16 cellular contexts compared by ENCODE assay signal in genomic region chr18:8431036-8431435, GRCh38.
DNase-seq lines count a peak whose midpoint lies in the region; ATAC-seq and TF ChIP-seq lines count a peak whose summit lies in the region.
"Had no signal": no experiment of that assay in that cellular context is flagged by ENCODE, and none has a peak within 500 bp of the region (broad histone marks: within the 10 kb centered on the region; RNA-seq: fewer than 3 reads in every experiment).

No MANE protein-coding gene starts in this region.

- H3K23ac ChIP-seq in trophoblast cell (ENCODE audit: low read length) = no peak overlapping the region

- H4K8ac ChIP-seq in trophoblast cell (ENCODE audit: low read depth, low read length) = no peak overlapping the region

- TF ChIP-seq CTCF in right atrium auricular region (IDR thresholded peaks at IDR 0.05) = no peak
- TF ChIP-seq CTCF in heart left ventricle (IDR thresholded peaks at IDR 0.05) = no peak

- H3K14ac ChIP-seq in trophoblast cell (ENCODE audit: low read length) = no peak overlapping the region

- no peaks in the 10 kb centered on the region for H3K79me2 ChIP-seq in trophoblast cell (ENCODE audit: control insufficient read depth, insufficient read depth, low read length, poor library complexity)

- intact Hi-C loops in heart left ventricle (cut with DNase I) = no loop called here

- DNase-seq in right atrium auricular region (ENCODE audit: low spot score) = peak; percentile 16
- no peak for DNase-seq in heart left ventricle
- peak; percentile 5 for DNase-seq in left lobe of liver (ENCODE audit: low spot score)
- DNase-seq in NCI-H2029 (lab: John Stamatoyannopoulos, UW) = no peak
- no peak for DNase-seq in trophoblast cell
- DNase-seq in NCI-H82 (lab: John Stamatoyannopoulos, UW) = no peak
- DNase-seq: 8988T; C1 segment of cervical spinal cord; Caco-2; CD4-positive, alpha-beta memory T cell; DMS153; DND-41; H9 had no signal

- TF ChIP-seq EP300 in Ishikawa (IDR thresholded peaks at IDR 0.05; ENCODE audit: borderline replicate concordance) = no peak

- H3K4ac ChIP-seq in trophoblast cell (ENCODE audit: low read depth, low read length) = no peak overlapping the region

- H3K4me1 ChIP-seq in right atrium auricular region = no peaks in the 10 kb centered on the region
- H3K4me1 ChIP-seq in heart left ventricle = no peaks in the 10 kb centered on the region
- H3K4me1 ChIP-seq in trophoblast cell (ENCODE audit: control insufficient read depth in 1 of 2, insufficient read depth in 2 of 2, low read length in 2 of 2) = no peaks in the 10 kb centered on the region
- H3K4me1 ChIP-seq: Caco-2 had no signal

- H2AK5ac ChIP-seq in trophoblast cell (ENCODE audit: low read length) = no peak overlapping the region

- H3K27ac ChIP-seq in right atrium auricular region (no peak overlapping the region), heart left ventricle (no peak overlapping the region), trophoblast cell (ENCODE audit: low read depth, low read length) (no peak overlapping the region)

- H3K27me3 ChIP-seq in right atrium auricular region (no peaks in the 10 kb centered on the region), heart left ventricle (no peaks in the 10 kb centered on the region), trophoblast cell (ENCODE audit: insufficient read depth, low read length) (no peaks in the 10 kb centered on the region)

- no peak for ATAC-seq in heart left ventricle
- no peak for ATAC-seq in left lobe of liver
- ATAC-seq: GM23338, HCT116 had no signal

- H3K9me3 ChIP-seq in right atrium auricular region (no peaks in the 10 kb centered on the region), heart left ventricle (no peaks in the 10 kb centered on the region), trophoblast cell (ENCODE audit: insufficient read depth, low read depth, low read length) (peaks cover 1% of the 10 kb centered on the region)
- H3K9me3 ChIP-seq: Caco-2 had no signal

- H4K91ac ChIP-seq in trophoblast cell (ENCODE audit: low read depth, low read length) = no peak overlapping the region

- 78 to 94% (median 84%) methylated on average over 4 of the region's 4 CpGs for WGBS in heart left ventricle, 4 donors
- WGBS in trophoblast cell (ENCODE audit: extremely low coverage, insufficient coverage, insufficient read length) = no CpG with 5 or more reads among the region's 4 CpGs

- H3K18ac ChIP-seq in trophoblast cell (ENCODE audit: low read length) = no peak overlapping the region

- no peak overlapping the region for H2BK120ac ChIP-seq in trophoblast cell (ENCODE audit: insufficient read depth, low read length, poor library complexity)

- no peak overlapping the region for H4K12ac ChIP-seq in trophoblast cell (ENCODE audit: low read depth, low read length)

- TF ChIP-seq RAD21 in Ishikawa (IDR thresholded peaks at IDR 0.05; ENCODE audit: low read depth) = no peak

- no peaks in the 10 kb centered on the region for H3K79me1 ChIP-seq in trophoblast cell (ENCODE audit: low read length)

- no peak for TF ChIP-seq POLR2A in heart left ventricle (IDR thresholded peaks at IDR 0.05)

- H2AFZ ChIP-seq in trophoblast cell (ENCODE audit: insufficient read depth, low read length, poor library complexity) = no peak overlapping the region
- H2AFZ ChIP-seq: GM23338 had no signal

- no peak overlapping the region for H3K9ac ChIP-seq in trophoblast cell (ENCODE audit: low read length)

- no peak overlapping the region for H3K4me3 ChIP-seq in right atrium auricular region
- H3K4me3 ChIP-seq in heart left ventricle = no peak overlapping the region
- no peak overlapping the region for H3K4me3 ChIP-seq in trophoblast cell (ENCODE audit: low read depth, low read length)
- H3K4me3 ChIP-seq: GM23338 had no signal

- H3K36me3 ChIP-seq in right atrium auricular region = no peaks in the 10 kb centered on the region
- no peaks in the 10 kb centered on the region for H3K36me3 ChIP-seq in heart left ventricle
- H3K36me3 ChIP-seq in trophoblast cell (ENCODE audit: control insufficient read depth in 1 of 2, insufficient read depth in 2 of 2, low read length in 2 of 2) = no peaks in the 10 kb centered on the region

- no peak overlapping the region for H3K4me2 ChIP-seq in trophoblast cell (ENCODE audit: low read length)
- H3K4me2 ChIP-seq: GM23338 had no signal

- H2BK12ac ChIP-seq in trophoblast cell (ENCODE audit: low read length) = no peak overlapping the region

- no peak overlapping the region for H2BK5ac ChIP-seq in trophoblast cell (ENCODE audit: low read depth, low read length, poor library complexity)

TF ChIP-seq in Ishikawa, 13 proteins besides CTCF, POLR2A, EP300 and RAD21:
- TF ChIP-seq USF1 (IDR thresholded peaks at IDR 0.05) (peak; percentile 21; the same call in 1 of the 2 replicates), TEAD4 (IDR thresholded peaks at IDR 0.05) (no peak)

Comparison
In these comparisons a context has a peak if more than half of its experiments do, and no peak if none do; other contexts are left out.
1. DNase-seq: peak in right atrium auricular region (single experiment) and left lobe of liver (single experiment); none in heart left ventricle (0 of 5), NCI-H2029 (single experiment), trophoblast cell (0 of 2) and NCI-H82 (single experiment).